Comparison of ENCODE assay signal across 22 cellular contexts in genomic region chr12:6832125-6832524, GRCh38. TPM values are rescaled to one million over a fixed set of nuclear protein-coding genes. Genes with fewer than 3 reads are reported as not detected.
DNase-seq lines count a peak whose midpoint lies in the region; ATAC-seq and TF ChIP-seq lines count a peak whose summit lies in the region.
"Had no signal": no experiment of that assay in that cellular context is flagged by ENCODE, and none has a peak within 500 bp of the region (broad histone marks: within the 10 kb centered on the region; RNA-seq: fewer than 3 reads in every experiment).

No MANE protein-coding gene starts in this region.

- H3K4me1 Mint-ChIP-seq in brain, result peaks cover 38% of the 10 kb centered on the region
- H3K4me1 Mint-ChIP-seq in nephron, result peaks cover 29% of the 10 kb centered on the region
- peaks cover 9% of the 10 kb centered on the region for H3K4me1 Mint-ChIP-seq in type B pancreatic cell (ENCODE audit: unreplicated experiment)
- H3K4me1 Mint-ChIP-seq in naive thymus-derived CD4-positive, alpha-beta T cell, result peaks cover 4 to 28% (median 22%) of the 10 kb centered on the region in 7 donors

- no peak for DNase-seq in left ventricle myocardium inferior
- DNase-seq in Right ventricle myocardium inferior (ENCODE audit: missing footprints), result no peak
- DNase-seq in type B pancreatic cell (ENCODE audit: extremely low spot score, unreplicated experiment), result no peak
- no peak for DNase-seq in naive thymus-derived CD4-positive, alpha-beta T cell
- no peak for DNase-seq in globus pallidus (ENCODE audit: low spot score)
- DNase-seq: 8988T, ACHN, DMS153, DND-41, GM23248, H7, IMR-90, KG1, MM.1S, NCI-H2029, NCI-H446, NCI-H524 treated with DMSO at 0.1 percent for 48 hours, NCI-H774, SJCRH30 had no signal

- intact Hi-C loops in left ventricle myocardium inferior (cut with micrococcal nuclease) (no loop called here), Right ventricle myocardium inferior (cut with DNase I) (no loop called here)
- intact Hi-C loops in naive thymus-derived CD4-positive, alpha-beta T cell (cut with micrococcal nuclease), result no loop called here

- TF ChIP-seq CTCF in left ventricle myocardium inferior (IDR thresholded peaks at IDR 0.05; ENCODE audit: borderline replicate concordance) (no peak), brain (conservative IDR thresholded peaks at IDR 0.05) (no peak), nephron (IDR thresholded peaks at IDR 0.05; ENCODE audit: unreplicated experiment in 3 of 3) (no peak), type B pancreatic cell (conservative IDR thresholded peaks at IDR 0.05) (no peak)

- H3K9me3 ChIP-seq in left ventricle myocardium inferior (replicated peaks), result no peaks in the 10 kb centered on the region
- no peaks in the 10 kb centered on the region for H3K9me3 ChIP-seq in naive thymus-derived CD4-positive, alpha-beta T cell (ENCODE audit: control insufficient read depth in 2 of 3, low read length in 3 of 3)
- H3K9me3 ChIP-seq: SJCRH30 had no signal

- peak overlapping the region in 2 of 5 experiments; percentile 20 to 92 for H3K27ac Mint-ChIP-seq in brain
- H3K27ac Mint-ChIP-seq in nephron, result no peak overlapping the region
- no peak overlapping the region for H3K27ac Mint-ChIP-seq in type B pancreatic cell
- no peak overlapping the region for H3K27ac Mint-ChIP-seq in naive thymus-derived CD4-positive, alpha-beta T cell

- no peaks in the 10 kb centered on the region for H3K9me3 Mint-ChIP-seq in brain
- no peaks in the 10 kb centered on the region for H3K9me3 Mint-ChIP-seq in nephron
- H3K9me3 Mint-ChIP-seq in type B pancreatic cell, result no peaks in the 10 kb centered on the region
- peaks cover 0 to 2% (median 0%) of the 10 kb centered on the region in 11 donors for H3K9me3 Mint-ChIP-seq in naive thymus-derived CD4-positive, alpha-beta T cell

- peaks cover 28% of the 10 kb centered on the region for H3K36me3 ChIP-seq in left ventricle myocardium inferior
- H3K36me3 ChIP-seq in naive thymus-derived CD4-positive, alpha-beta T cell (ENCODE audit: control insufficient read depth in 2 of 3, insufficient read depth in 3 of 3, low read length in 3 of 3), result no peaks in the 10 kb centered on the region

- no peak overlapping the region for H3K4me3 ChIP-seq in left ventricle myocardium inferior
- H3K4me3 ChIP-seq in naive thymus-derived CD4-positive, alpha-beta T cell (ENCODE audit: low read length), result no peak overlapping the region
- H3K4me3 ChIP-seq: GM23248, SJCRH30 had no signal

- H3K27ac ChIP-seq in left ventricle myocardium inferior (replicated peaks), result peak overlapping the region; percentile 83
- no peak overlapping the region for H3K27ac ChIP-seq in naive thymus-derived CD4-positive, alpha-beta T cell (ENCODE audit: low read depth, low read length)
- H3K27ac ChIP-seq: GM23248, SJCRH30 had no signal

- peak overlapping the region in 3 of 5 experiments; percentile 39 to 100 (median 55) for H3K4me3 Mint-ChIP-seq in brain
- H3K4me3 Mint-ChIP-seq in nephron, result peak overlapping the region; percentile 46 to 100 (median 64)
- peak overlapping the region; percentile 48 for H3K4me3 Mint-ChIP-seq in type B pancreatic cell
- H3K4me3 Mint-ChIP-seq in naive thymus-derived CD4-positive, alpha-beta T cell, result no peak overlapping the region

- peaks cover 41% of the 10 kb centered on the region for H3K36me3 Mint-ChIP-seq in brain
- peaks cover 49% of the 10 kb centered on the region for H3K36me3 Mint-ChIP-seq in nephron (ENCODE audit: low read depth)
- peaks cover 25% of the 10 kb centered on the region for H3K36me3 Mint-ChIP-seq in type B pancreatic cell
- peaks cover 0 to 4% (median 0%) of the 10 kb centered on the region in 5 donors for H3K36me3 Mint-ChIP-seq in naive thymus-derived CD4-positive, alpha-beta T cell

- H3K27me3 Mint-ChIP-seq in brain (peaks cover 8% of the 10 kb centered on the region), nephron (ENCODE audit: low read depth) (peaks cover 3% of the 10 kb centered on the region), type B pancreatic cell (peaks cover 15% of the 10 kb centered on the region)
- peaks cover 0 to 40% (median 5%) of the 10 kb centered on the region in 5 donors for H3K27me3 Mint-ChIP-seq in naive thymus-derived CD4-positive, alpha-beta T cell

- H3K27me3 ChIP-seq in left ventricle myocardium inferior (ENCODE audit: low read depth), result peaks cover 5% of the 10 kb centered on the region
- peaks cover 0 to 4% of the 10 kb centered on the region in 2 donors for H3K27me3 ChIP-seq in naive thymus-derived CD4-positive, alpha-beta T cell (ENCODE audit: control insufficient read depth in 2 of 2, insufficient read depth in 2 of 2, low read length in 2 of 2)
- H3K27me3 ChIP-seq: SJCRH30 had no signal

- H3K4me1 ChIP-seq in left ventricle myocardium inferior, result peaks cover 50% of the 10 kb centered on the region
- H3K4me1 ChIP-seq in naive thymus-derived CD4-positive, alpha-beta T cell (ENCODE audit: control insufficient read depth in 2 of 2, insufficient read depth in 2 of 2, low read length in 2 of 2), result peaks cover 4% of the 10 kb centered on the region in 2 donors

- ATAC-seq in Right ventricle myocardium inferior (no peak), HG02623 (IDR thresholded peaks at IDR 0.05; ENCODE audit: unreplicated experiment) (no peak)
- ATAC-seq in naive thymus-derived CD4-positive, alpha-beta T cell, result no peak

- CTCF ChIA-PET in naive thymus-derived CD4-positive, alpha-beta T cell (lab: Charles Lee), result interaction anchor here (0.9 to 5.6 kb wide), 2 partner anchors 78 to 114 kb away, joined by 3 to 38 read pairs; partner anchors contain the start of gene MLF2

- POLR2A ChIA-PET in naive thymus-derived CD4-positive, alpha-beta T cell (lab: Charles Lee), result interaction anchor here (0.6 to 13.2 kb wide), 5 partner anchors 11 to 201 kb away, joined by 3 to 91 read pairs (median 3); partner anchors contain the start of genes CDCA3, GPR162, MLF2 and USP5

RNA-seq across cellular contexts. Expression of gene P3H3, which starts 3.9 kb away (rescaled TPM):
- total RNA-seq in left ventricle myocardium inferior, result 17.5 TPM
- 10.3 TPM for total RNA-seq in Right ventricle myocardium inferior
- polyA plus RNA-seq in brain (ENCODE audit: insufficient read depth, low read depth, low replicate concordance), result 14.5 TPM
- total RNA-seq in type B pancreatic cell (ENCODE audit: low replicate concordance), result 40.7 and 66.0 TPM in 2 replicates
- total RNA-seq in naive thymus-derived CD4-positive, alpha-beta T cell, result 10 to 100 TPM in 3 of 5 experiments, 1 to 10 TPM in 2; 1.9 to 18.2 (median 10.3) TPM
- 1 to 10 TPM; 1.5 to 1.9 TPM for polyA plus RNA-seq in naive thymus-derived CD4-positive, alpha-beta T cell

RNA-seq across cellular contexts. Expression of gene GNB3, which starts 8.6 kb away (rescaled TPM):
- total RNA-seq in left ventricle myocardium inferior, result 7.5 TPM
- total RNA-seq in Right ventricle myocardium inferior, result 4.0 TPM
- polyA plus RNA-seq in brain (ENCODE audit: insufficient read depth, low read depth, low replicate concordance), result 4.8 TPM
- 6.3 and 25.2 TPM in 2 replicates for total RNA-seq in type B pancreatic cell (ENCODE audit: low replicate concordance)
- total RNA-seq in naive thymus-derived CD4-positive, alpha-beta T cell, result 10 to 100 TPM in 2 of 5 experiments, 1 to 10 TPM in 2, under 1 TPM in 1; 0.63 to 11.8 (median 3.2) TPM
- polyA plus RNA-seq in naive thymus-derived CD4-positive, alpha-beta T cell, result under 1 TPM in 1 of 2 donors, not detected in 1; 0.23 TPM

RNA-seq across cellular contexts. Expression of gene GPR162, which starts 10.5 kb away (rescaled TPM):
- 6.5 TPM for total RNA-seq in left ventricle myocardium inferior
- total RNA-seq in Right ventricle myocardium inferior, result 7.8 TPM
- 59.9 TPM for polyA plus RNA-seq in brain (ENCODE audit: insufficient read depth, low read depth, low replicate concordance)
- total RNA-seq in type B pancreatic cell (ENCODE audit: low replicate concordance), result 5.4 and 17.8 TPM in 2 replicates
- 10 to 100 TPM in 1 of 5 experiments, 1 to 10 TPM in 1, under 1 TPM in 3; 0.30 to 10.5 (median 0.38) TPM for total RNA-seq in naive thymus-derived CD4-positive, alpha-beta T cell
- polyA plus RNA-seq in naive thymus-derived CD4-positive, alpha-beta T cell, result not detected

RNA-seq across cellular contexts. Expression of gene CDCA3, which starts 19.0 kb away (rescaled TPM):
- total RNA-seq in left ventricle myocardium inferior (0.55 TPM), Right ventricle myocardium inferior (1.2 TPM), type B pancreatic cell (ENCODE audit: low replicate concordance) (31.7 and 33.5 TPM in 2 replicates)
- polyA plus RNA-seq in brain (ENCODE audit: insufficient read depth, low read depth, low replicate concordance), result 38.2 TPM
- 10 to 100 TPM in 1 of 5 experiments, 1 to 10 TPM in 3, under 1 TPM in 1; 0.64 to 55.6 (median 1.8) TPM for total RNA-seq in naive thymus-derived CD4-positive, alpha-beta T cell
- polyA plus RNA-seq in naive thymus-derived CD4-positive, alpha-beta T cell, result under 1 TPM in 1 of 2 donors, not detected in 1; 0.94 TPM

RNA-seq across cellular contexts. Expression of gene USP5, which starts 19.8 kb away (rescaled TPM):
- 73.6 TPM for total RNA-seq in left ventricle myocardium inferior
- total RNA-seq in Right ventricle myocardium inferior, result 62.0 TPM
- 106 TPM for polyA plus RNA-seq in brain (ENCODE audit: insufficient read depth, low read depth, low replicate concordance)
- 121 and 198 TPM in 2 replicates for total RNA-seq in type B pancreatic cell (ENCODE audit: low replicate concordance)
- 100 to 1,000 TPM in 1 of 5 experiments, 10 to 100 TPM in 4; 58.0 to 134 (median 71.1) TPM for total RNA-seq in naive thymus-derived CD4-positive, alpha-beta T cell
- polyA plus RNA-seq in naive thymus-derived CD4-positive, alpha-beta T cell, result 10 to 100 TPM; 51.9 to 71.5 TPM

Comparison
In these comparisons a context has a peak if more than half of its experiments do, and no peak if none do; other contexts are left out.
1. H3K4me3 Mint-ChIP-seq: peak in brain (3 of 5), nephron (3 of 3) and type B pancreatic cell (single experiment); none in naive thymus-derived CD4-positive, alpha-beta T cell (0 of 10).